In genomic region chr14:32657081-32657480, GRCh38 we compare ENCODE assay signal across 8 cellular contexts.
DNase-seq lines count a peak whose midpoint lies in the region; ATAC-seq and TF ChIP-seq lines count a peak whose summit lies in the region.

No MANE protein-coding gene starts in this region.

- no peaks in the 10 kb centered on the region for H3K36me3 Mint-ChIP-seq in progenitor cell of endocrine pancreas (ENCODE audit: insufficient read depth)

- no peaks in the 10 kb centered on the region for H3K27me3 ChIP-seq in psoas muscle (ENCODE audit: insufficient read depth in 3 of 3, low read length in 2 of 3)

- DNase-seq in GM04504 (ENCODE audit: low read depth), result peak; percentile 62
- peak; percentile 28 for DNase-seq in KG1 (lab: John Stamatoyannopoulos, UW)
- peak; percentile 37 for DNase-seq in epithelial cell of proximal tubule (ENCODE audit: low read depth)
- DNase-seq in psoas muscle, result peak in 1 of 2 donors; percentile 17
- DNase-seq in progenitor cell of endocrine pancreas (ENCODE audit: low spot score, unreplicated experiment), result no peak
- DNase-seq in NCI-H187 (lab: John Stamatoyannopoulos, UW), result no peak
- DNase-seq in NCI-H1417 treated with DMSO at 0.1 percent for 48 hours (lab: John Stamatoyannopoulos, UW), result no peak

- ATAC-seq in psoas muscle, result peak; percentile 57 to 93 (median 86)
- no peak for ATAC-seq in HG03439 (IDR thresholded peaks at IDR 0.05; ENCODE audit: unreplicated experiment)

- H3K4me3 Mint-ChIP-seq in progenitor cell of endocrine pancreas (ENCODE audit: low read depth), result no peak overlapping the region

- peaks cover 19% of the 10 kb centered on the region for H3K4me1 ChIP-seq in psoas muscle

- no peak for TF ChIP-seq CTCF in epithelial cell of proximal tubule (conservative IDR thresholded peaks at IDR 0.05; ENCODE audit: low read depth, low read length)
- TF ChIP-seq CTCF in psoas muscle (IDR thresholded peaks at IDR 0.05), result no peak
- TF ChIP-seq CTCF in progenitor cell of endocrine pancreas (IDR thresholded peaks at IDR 0.05; ENCODE audit: unreplicated experiment), result no peak

- H3K36me3 ChIP-seq in psoas muscle (ENCODE audit: insufficient read depth in 1 of 2, low read depth in 1 of 2), result no peaks in the 10 kb centered on the region

- no peaks in the 10 kb centered on the region for H3K9me3 Mint-ChIP-seq in progenitor cell of endocrine pancreas (ENCODE audit: low read depth)

- H3K9me3 ChIP-seq in psoas muscle, result no peaks in the 10 kb centered on the region

- WGBS in psoas muscle, 3 donors, result 22 to 49% (median 46%) methylated on average over 4 of the region's 4 CpGs

- no peaks in the 10 kb centered on the region for H3K27me3 Mint-ChIP-seq in progenitor cell of endocrine pancreas

- no peaks in the 10 kb centered on the region for H3K4me1 Mint-ChIP-seq in progenitor cell of endocrine pancreas (ENCODE audit: low read depth)

- no peak overlapping the region for H3K4me3 ChIP-seq in epithelial cell of proximal tubule (ENCODE audit: low read depth, low read length)
- H3K4me3 ChIP-seq in psoas muscle, result no peak overlapping the region

- intact Hi-C loops in psoas muscle (cut with DNase I), result no loop called here

- H3K27ac Mint-ChIP-seq in progenitor cell of endocrine pancreas, result no peak overlapping the region

- H3K27ac ChIP-seq in psoas muscle, result peak overlapping the region; percentile 18

Comparison
In these comparisons a context has a peak if more than half of its experiments do, and no peak if none do; other contexts are left out.
1. DNase-seq: peak in GM04504 (single experiment), KG1 (single experiment) and epithelial cell of proximal tubule (single experiment); none in progenitor cell of endocrine pancreas (single experiment), NCI-H187 (0 of 2) and NCI-H1417 treated with DMSO at 0.1 percent for 48 hours (single experiment).